In the genomic region with DNA sequence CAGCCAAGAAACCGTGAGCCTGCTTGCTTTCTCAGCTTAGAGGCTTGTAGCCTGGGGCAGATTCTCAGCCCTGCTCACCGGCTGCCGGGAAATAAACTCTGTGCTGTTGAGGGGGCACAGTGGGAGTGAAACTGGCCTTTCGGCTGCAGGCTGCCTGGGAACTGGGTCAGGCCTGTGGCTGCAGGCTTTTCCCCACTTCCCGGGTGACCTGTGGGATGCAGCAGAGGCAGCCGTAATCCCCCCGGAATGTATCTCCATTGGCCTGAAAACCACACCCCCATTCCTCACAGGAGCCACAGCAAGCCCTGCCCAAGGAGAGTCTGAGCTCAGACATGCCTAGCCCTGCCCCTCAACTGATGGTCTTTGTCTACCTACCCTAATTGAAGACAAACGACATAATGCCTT, we compare ENCODE assay signal across 18 cellular contexts.
DNase-seq lines count a peak whose midpoint lies in the region; ATAC-seq and TF ChIP-seq lines count a peak whose summit lies in the region.
"Had no signal": no experiment of that assay in that cellular context is flagged by ENCODE, and none has a peak within 500 bp of the region (broad histone marks: within the 10 kb centered on the region; RNA-seq: fewer than 3 reads in every experiment).

No MANE protein-coding gene starts in this region.

- H3K4me1 Mint-ChIP-seq in H9: no peaks in the 10 kb centered on the region; a peak in 1 of 4 replicates
- H3K4me1 Mint-ChIP-seq: CD8-positive, alpha-beta memory T cell had no signal

- peaks cover 3 to 11% of the 10 kb centered on the region in 2 experiments; a peak in 4 of 5 replicates for H3K9me3 Mint-ChIP-seq in H9

- H3T11ph ChIP-seq in H9 (ENCODE audit: low read length): no peak overlapping the region

- no peak overlapping the region for H2BK120ac ChIP-seq in H9 (ENCODE audit: low read depth, low read length, poor library complexity, severe bottlenecking)

- H3K27ac Mint-ChIP-seq in H9: no peak overlapping the region; a peak in 2 of 7 replicates
- H3K27ac Mint-ChIP-seq: CD8-positive, alpha-beta memory T cell had no signal

- no peak overlapping the region for H2BK15ac ChIP-seq in H9 (ENCODE audit: low read depth, low read length)

- H3K9me3 ChIP-seq in H9 (ENCODE audit: control insufficient read depth, low read depth, low read length) (no peaks in the 10 kb centered on the region), RWPE2 (ENCODE audit: severe bottlenecking) (no peaks in the 10 kb centered on the region), stomach (peaks cover 0 to 11% (median 2%) of the 10 kb centered on the region in 4 donors)
- H3K9me3 ChIP-seq: HAP-1, SJSA1 had no signal

- H4K91ac ChIP-seq in H9 (ENCODE audit: insufficient read length, low read depth, low read length): no peak overlapping the region

- no peak overlapping the region for H2BK12ac ChIP-seq in H9 (ENCODE audit: insufficient read length, low read depth, low read length)

- peak; percentile 21; the same call in 1 of the 3 replicates for ATAC-seq in RWPE2 (ENCODE audit: low read depth)
- ATAC-seq in esophagus mucosa: peak; percentile 86

- TF ChIP-seq CTCF in H9 (conservative IDR thresholded peaks at IDR 0.05) (no peak), RWPE2 (IDR thresholded peaks at IDR 0.05; ENCODE audit: poor library complexity, severe bottlenecking) (no peak), stomach (IDR thresholded peaks at IDR 0.05) (no peak)

- no peak overlapping the region for H2AK5ac ChIP-seq in H9 (ENCODE audit: insufficient read length, low read length)

- H3K56ac ChIP-seq in H9 (ENCODE audit: insufficient read length, low read depth, low read length): no peak overlapping the region

- H3K14ac ChIP-seq in H9 (ENCODE audit: insufficient read depth, low read length): no peak overlapping the region

- H3K4me2 ChIP-seq in H9 (ENCODE audit: insufficient read depth, insufficient read length, low read length): no peak overlapping the region
- H3K4me2 ChIP-seq: BLaER1 treated with 17β-estradiol and CSF1 and Interleukin-3, amounts not matched to agents 10 nM and 100 nM had no signal

- TF ChIP-seq EP300 in stomach (IDR thresholded peaks at IDR 0.05): no peak

- peaks cover 6 to 13% (median 7%) of the 10 kb centered on the region in 3 experiments for H3K36me3 Mint-ChIP-seq in H9 (ENCODE audit: insufficient read depth in 1 of 3, low read depth in 3 of 3)

- no peak overlapping the region for H2AFZ ChIP-seq in H9 (ENCODE audit: low read length)

- H3K9ac ChIP-seq in H9 (ENCODE audit: extremely low read depth, insufficient read length, low read length): no peak overlapping the region
- H3K9ac ChIP-seq: BLaER1 treated with 17β-estradiol and CSF1 and Interleukin-3, amounts not matched to agents 10 nM and 100 nM had no signal

- peak; percentile 31 for DNase-seq in H9
- DNase-seq in RWPE2 (ENCODE audit: low spot score): no peak
- peak; percentile 80 for DNase-seq in mesenteric fat pad (ENCODE audit: low spot score)
- DNase-seq in kidney tubule cell (ENCODE audit: low spot score): no peak
- DNase-seq in stomach: no peak
- no peak for DNase-seq in activated effector memory CD4-positive, alpha-beta T cell treated with anti-CD3 and anti-CD28 coated beads, Interleukin-2, amount 50 U/mL, for 16 hours
- DNase-seq in KG1 (lab: John Stamatoyannopoulos, UW): no peak
- DNase-seq: CD8-positive, alpha-beta memory T cell; DMS79; NCI-H1105; NCI-H1694; NCI-H2107; NCI-H2227 treated with DMSO at 0.1 percent for 48 hours; NCI-H524 had no signal

- no peaks in the 10 kb centered on the region for H3K79me1 ChIP-seq in H9 (ENCODE audit: insufficient read depth, low read depth, low read length, poor library complexity, severe bottlenecking)

- no peak overlapping the region for H4K5ac ChIP-seq in H9 (ENCODE audit: insufficient read length, low read depth, low read length)

- no peaks in the 10 kb centered on the region for H3K79me2 ChIP-seq in H9 (ENCODE audit: insufficient read depth, low read length)

- H3K27ac ChIP-seq in H9 (ENCODE audit: insufficient read length, low read depth, low read length) (no peak overlapping the region), RWPE2 (ENCODE audit: poor library complexity, severe bottlenecking) (no peak overlapping the region), stomach (no peak overlapping the region)
- H3K27ac ChIP-seq: BLaER1 treated with 17β-estradiol and CSF1 and Interleukin-3, amounts not matched to agents 10 nM and 100 nM; SJSA1 had no signal

- no CpG with 5 or more reads among the region's 8 CpGs for WGBS in H9 (ENCODE audit: extremely low coverage, insufficient read length, low lambda C conversion rate)
- WGBS in stomach, 5 donors: 82 to 88% (median 84%) methylated on average over 7 to 8 of the region's 8 CpGs

- no peaks in the 10 kb centered on the region for H3K36me3 ChIP-seq in RWPE2 (ENCODE audit: low read depth)
- no peaks in the 10 kb centered on the region for H3K36me3 ChIP-seq in stomach
- H3K36me3 ChIP-seq: HAP-1, SJSA1 had no signal

- no peak overlapping the region for H2BK5ac ChIP-seq in H9 (ENCODE audit: insufficient read length, low read length)

- intact Hi-C loops in stomach (cut with DNase I; ENCODE audit: low total_unique reads): no loop called here

- H4K8ac ChIP-seq in H9 (replicated peaks; ENCODE audit: insufficient read length, low read depth, low read length): no peak overlapping the region

- H3K4me3 Mint-ChIP-seq in H9: no peak overlapping the region

- no peak overlapping the region for H3K18ac ChIP-seq in H9 (ENCODE audit: insufficient read length, low read depth, low read length)

- no peak overlapping the region for H3K4ac ChIP-seq in H9 (ENCODE audit: low read depth, low read length)

- H3K27me3 Mint-ChIP-seq in H9 (ENCODE audit: low read depth): no peaks in the 10 kb centered on the region; the same call in 1 of the 2 replicates
- H3K27me3 Mint-ChIP-seq: CD8-positive, alpha-beta memory T cell had no signal

- H3K27me3 ChIP-seq in H9 (ENCODE audit: insufficient read depth, low read length) (no peaks in the 10 kb centered on the region), RWPE2 (ENCODE audit: insufficient read depth, poor library complexity, severe bottlenecking) (no peaks in the 10 kb centered on the region), stomach (no peaks in the 10 kb centered on the region)
- H3K27me3 ChIP-seq: BLaER1 treated with 17β-estradiol and CSF1 and Interleukin-3, amounts not matched to agents 10 nM and 100 nM; SJSA1 had no signal

- H3K23me2 ChIP-seq in H9 (ENCODE audit: insufficient read length, low read depth, low read length, poor library complexity, severe bottlenecking): no peaks in the 10 kb centered on the region

- no peak overlapping the region for H3K23ac ChIP-seq in H9 (ENCODE audit: insufficient read length, low read depth, low read length)

- H3K4me1 ChIP-seq in H9 (ENCODE audit: insufficient read depth, low read length): no peaks in the 10 kb centered on the region
- no peaks in the 10 kb centered on the region for H3K4me1 ChIP-seq in RWPE2 (ENCODE audit: insufficient read depth, poor library complexity, severe bottlenecking)
- no peaks in the 10 kb centered on the region for H3K4me1 ChIP-seq in stomach
- H3K4me1 ChIP-seq: BLaER1 treated with 17β-estradiol and CSF1 and Interleukin-3, amounts not matched to agents 10 nM and 100 nM; HAP-1; SJSA1 had no signal

- no peak for TF ChIP-seq POLR2A in stomach (IDR thresholded peaks at IDR 0.05)

- H3K4me3 ChIP-seq in RWPE2 (ENCODE audit: severe bottlenecking): no peak overlapping the region
- H3K4me3 ChIP-seq in stomach: no peak overlapping the region
- H3K4me3 ChIP-seq: BLaER1 treated with 17β-estradiol and CSF1 and Interleukin-3, amounts not matched to agents 10 nM and 100 nM; HAP-1; SJSA1 had no signal

- no peak overlapping the region for H2BK20ac ChIP-seq in H9 (ENCODE audit: low read depth, low read length, poor library complexity, severe bottlenecking)

- no peaks in the 10 kb centered on the region for H4K20me1 ChIP-seq in H9 (ENCODE audit: control insufficient read depth, insufficient read depth, insufficient read length)
- H4K20me1 ChIP-seq: BLaER1 treated with 17β-estradiol and CSF1 and Interleukin-3, amounts not matched to agents 10 nM and 100 nM had no signal

Comparison
In these comparisons a context has a peak if more than half of its experiments do, and no peak if none do; other contexts are left out.
1. DNase-seq: peak in H9 (single experiment) and mesenteric fat pad (single experiment); none in RWPE2 (single experiment), kidney tubule cell (single experiment), stomach (single experiment), activated effector memory CD4-positive, alpha-beta T cell treated with anti-CD3 and anti-CD28 coated beads, Interleukin-2, amount 50 U/mL, for 16 hours (single experiment) and KG1 (single experiment).